34 cellular contexts compared by ENCODE assay signal in genomic region chr1:236989290-236990051, GRCh38. TPM values are rescaled to one million over a fixed set of nuclear protein-coding genes. Genes with fewer than 3 reads are reported as not detected.
"Had no signal": no experiment of that assay in that cellular context is flagged by ENCODE, and none has a peak within 500 bp of the region (broad histone marks: within the 10 kb centered on the region; RNA-seq: fewer than 3 reads in every experiment).

No MANE protein-coding gene starts in this region.

- H3K27me3 Mint-ChIP-seq: stimulated activated memory B cell treated with anti-CD40 and anti-IgM and Interleukin-4, amounts not matched to agents 10 μg/mL and 1 μg/mL and 100 μg/mL, for 72 hours; stimulated activated naive B cell treated with anti-CD40 and anti-IgM and Interleukin-4, amounts not matched to agents 10 μg/mL and 1 μg/mL and 100 μg/mL, for 72 hours had no signal

- H3K4me1 Mint-ChIP-seq: stimulated activated effector memory CD8-positive, alpha-beta T cell treated with anti-CD3 and anti-CD28 coated beads, Interleukin-12 subunit alpha, Interleukin-12 subunit beta, amount 100 ng/mL, for 72 hours; stimulated activated memory B cell treated with anti-CD40 and anti-IgM and Interleukin-4, amounts not matched to agents 10 μg/mL and 1 μg/mL and 100 μg/mL, for 72 hours; stimulated activated naive CD8-positive, alpha-beta T cell treated with anti-CD3 and anti-CD28 coated beads, Interleukin-15, amount 100 ng/mL, for 72 hours had no signal

- H3K4me3 ChIP-seq: stomach, suprapubic skin, testis, thoracic aorta, thyroid gland, tibial artery, tibial nerve, transverse colon, upper lobe of left lung, upper lobe of right lung, uterus, vagina had no signal

- FAIRE-seq: urothelium cell line had no signal

- H3K36me3 Mint-ChIP-seq: stimulated activated effector memory CD8-positive, alpha-beta T cell treated with anti-CD3 and anti-CD28 coated beads, Interleukin-12 subunit alpha, Interleukin-12 subunit beta, amount 100 ng/mL, for 72 hours; stimulated activated memory B cell treated with anti-CD40 and anti-IgM and Interleukin-4, amounts not matched to agents 10 μg/mL and 1 μg/mL and 100 μg/mL, for 72 hours; stimulated activated naive B cell treated with anti-CD40 and anti-IgM and Interleukin-4, amounts not matched to agents 10 μg/mL and 1 μg/mL and 100 μg/mL, for 72 hours; type B pancreatic cell had no signal

- H3K27ac Mint-ChIP-seq: stimulated activated effector memory CD8-positive, alpha-beta T cell treated with anti-CD3 and anti-CD28 coated beads, Interleukin-12 subunit alpha, Interleukin-12 subunit beta, amount 100 ng/mL, for 72 hours; stimulated activated memory B cell treated with anti-CD40 and anti-IgM and Interleukin-4, amounts not matched to agents 10 μg/mL and 1 μg/mL and 100 μg/mL, for 72 hours; stimulated activated naive B cell treated with anti-CD40 and anti-IgM and Interleukin-4, amounts not matched to agents 10 μg/mL and 1 μg/mL and 100 μg/mL, for 72 hours; stimulated activated naive CD8-positive, alpha-beta T cell treated with anti-CD3 and anti-CD28 coated beads, Interleukin-15, amount 100 ng/mL, for 72 hours; stimulated activated naive CD8-positive, alpha-beta T cell treated with anti-CD3 and anti-CD28 coated beads, Interleukin-15, Interleukin-2, amounts not matched to agents 100 ng/mL and 50 ng/mL, for 24 hours; type B pancreatic cell had no signal

- H3K27ac ChIP-seq: stomach, suprapubic skin, testis, thoracic aorta, thyroid gland, tibial artery, tibial nerve, transverse colon, upper lobe of left lung, upper lobe of right lung, uterus, vagina had no signal

- H3K27me3 ChIP-seq: stomach, suprapubic skin, testis, thyroid gland, tibial artery, tibial nerve, transverse colon, upper lobe of left lung, upper lobe of right lung, uterus, vagina had no signal

- H3K36me3 ChIP-seq: stomach, suprapubic skin, thoracic aorta, thyroid gland, tibial artery, tibial nerve, transverse colon, upper lobe of left lung, upper lobe of right lung, uterus, vagina had no signal

- DNase-seq: stimulated activated CD4-positive, alpha-beta T cell treated with anti-CD3 and anti-CD28 coated beads, Interleukin-2, amount 100 ng/mL, for 48 hours; stimulated activated CD4-positive, alpha-beta T cell treated with anti-CD3 and anti-CD28 coated beads, Interleukin-4, amount 100 ng/mL, for 1 hour; stimulated activated CD4-positive, alpha-beta T cell treated with anti-CD3 and anti-CD28 coated beads, Interleukin-4, amount 100 ng/mL, for 24 hours; stimulated activated CD4-positive, alpha-beta T cell treated with anti-CD3 and anti-CD28 coated beads, Interleukin-4, amount 100 ng/mL, for 4 hours; stimulated activated CD8-positive, alpha-beta memory T cell treated with anti-CD3 and anti-CD28 coated beads, Interleukin-4, amount 100 ng/mL, for 48 hours; stimulated activated naive B cell treated with anti-CD40 and anti-IgM and Interleukin-4, amounts not matched to agents 10 μg/mL and 1 μg/mL and 100 μg/mL, for 72 hours; stimulated activated naive CD4-positive, alpha-beta T cell; stimulated activated naive CD4-positive, alpha-beta T cell treated with Interleukin-2 at 50 U/mL for 16 hours; stimulated activated naive CD8-positive, alpha-beta T cell treated with anti-CD3 and anti-CD28 coated beads, Interleukin-15, amount 100 ng/mL, for 72 hours; stimulated activated naive CD8-positive, alpha-beta T cell treated with anti-CD3 and anti-CD28 coated beads, Interleukin-15, Interleukin-2, amounts not matched to agents 100 U/mL and 50 U/mL, for 24 hours; stomach; substantia nigra; testis; thyroid gland; tibial artery; transverse colon; trophoblast cell; upper lobe of left lung; upper lobe of right lung; uterus had no signal

- H3K4me3 Mint-ChIP-seq: stimulated activated effector memory CD8-positive, alpha-beta T cell treated with anti-CD3 and anti-CD28 coated beads, Interleukin-12 subunit alpha, Interleukin-12 subunit beta, amount 100 ng/mL, for 72 hours; stimulated activated memory B cell treated with anti-CD40 and anti-IgM and Interleukin-4, amounts not matched to agents 10 μg/mL and 1 μg/mL and 100 μg/mL, for 72 hours; stimulated activated naive B cell treated with anti-CD40 and anti-IgM and Interleukin-4, amounts not matched to agents 10 μg/mL and 1 μg/mL and 100 μg/mL, for 72 hours; stimulated activated naive CD8-positive, alpha-beta T cell treated with anti-CD3 and anti-CD28 coated beads, Interleukin-15, amount 100 ng/mL, for 72 hours; stimulated activated naive CD8-positive, alpha-beta T cell treated with anti-CD3 and anti-CD28 coated beads, Interleukin-15, Interleukin-2, amounts not matched to agents 100 ng/mL and 50 ng/mL, for 24 hours; type B pancreatic cell had no signal

- H3K4me1 ChIP-seq: stomach, suprapubic skin, testis, thyroid gland, tibial artery, tibial nerve, transverse colon, upper lobe of left lung, upper lobe of right lung, uterus, vagina had no signal

- ATAC-seq: stimulated activated memory B cell treated with anti-CD40 and anti-IgM and Interleukin-4, amounts not matched to agents 10 μg/mL and 1 μg/mL and 100 μg/mL, for 72 hours; stimulated activated naive CD8-positive, alpha-beta T cell treated with anti-CD3 and anti-CD28 coated beads, Interleukin-15, amount 100 ng/mL, for 72 hours; stimulated activated naive CD8-positive, alpha-beta T cell treated with anti-CD3 and anti-CD28 coated beads, Interleukin-15, Interleukin-2, amounts not matched to agents 100 U/mL and 50 U/mL, for 24 hours; upper lobe of right lung had no signal

- H3K9me3 ChIP-seq: testis, thyroid gland, transverse colon, upper lobe of right lung, uterus, vagina had no signal

RNA-seq across cellular contexts. Expression of gene MT1HL1, which starts 14.8 kb away (rescaled TPM):
- total RNA-seq: stomach, subcutaneous adipose tissue, suprapubic skin, temporal lobe, testis, thoracic aorta, thyroid gland, tibial nerve, transverse colon, upper lobe of left lung, upper lobe of right lung, ureter, urinary bladder, uterus, vagina had no signal
- polyA plus RNA-seq: stomach, thymus, urinary bladder had no signal
